In genomic region chr20:50624351-50625016, GRCh38 we compare ENCODE assay signal across 15 cellular contexts.
DNase-seq lines count a peak whose midpoint lies in the region; ATAC-seq and TF ChIP-seq lines count a peak whose summit lies in the region.
"Had no signal": no experiment of that assay in that cellular context is flagged by ENCODE, and none has a peak within 500 bp of the region (broad histone marks: within the 10 kb centered on the region; RNA-seq: fewer than 3 reads in every experiment).

No MANE protein-coding gene starts in this region.

- H3K36me3 ChIP-seq in stomach: peaks cover 0 to 14% (median 0%) of the 10 kb centered on the region in 4 donors
- H3K36me3 ChIP-seq: gastrocnemius medialis had no signal

- peaks cover 0 to 13% (median 10%) of the 10 kb centered on the region in 4 donors for H3K9me3 ChIP-seq in stomach
- H3K9me3 ChIP-seq: gastrocnemius medialis, SJSA1 had no signal

- peaks cover 0 to 26% (median 20%) of the 10 kb centered on the region in 4 donors for H3K4me1 ChIP-seq in stomach

- no peak overlapping the region for H3K4me3 ChIP-seq in stomach
- H3K4me3 ChIP-seq: A549, gastrocnemius medialis, GM23338, SJSA1 had no signal

- 46 to 66% (median 53%) methylated on average over 14 to 18 of the region's 18 CpGs for WGBS in stomach, 5 donors

- intact Hi-C loops in stomach (cut with DNase I; ENCODE audit: low total_unique reads): loop anchor here (10.0 kb wide), 1 partner anchor 120 kb away; no protein-coding TSS in a partner anchor

- no peaks in the 10 kb centered on the region for H3K27me3 ChIP-seq in stomach
- H3K27me3 ChIP-seq: gastrocnemius medialis, SJSA1 had no signal

- H3K27ac ChIP-seq in epithelial cell of prostate: peak overlapping the region; percentile 7
- peak overlapping the region in 4 of 5 donors; percentile 10 to 64 (median 30) for H3K27ac ChIP-seq in stomach
- H3K27ac ChIP-seq: SJSA1 had no signal

- DNase-seq in NCI-H187 (lab: John Stamatoyannopoulos, UW) (peak; percentile 28 to 52), NCI-H187 treated with DMSO at 0.1 percent for 48 hours (lab: John Stamatoyannopoulos, UW) (no peak), NCI-H510A (lab: John Stamatoyannopoulos, UW) (peak; percentile 96), epithelial cell of prostate (ENCODE audit: low read depth, low spot score) (no peak), stomach (peak; percentile 78), iPS-NIHi11 (ENCODE audit: low spot score) (no peak)
- DNase-seq in activated T-cell treated with anti-CD3 and anti-CD28 coated beads, Interleukin-2, amount 50 U/mL, for 48 hours: no peak
- DNase-seq: activated CD4-positive, alpha-beta T cell treated with anti-CD3 and anti-CD28 coated beads for 4 hours; activated gamma-delta T cell treated with Interleukin-2 at 50 U/mL for 16 hours; midbrain had no signal

- no peak for TF ChIP-seq POLR2A in stomach (IDR thresholded peaks at IDR 0.05)

- TF ChIP-seq CTCF in stomach (IDR thresholded peaks at IDR 0.05): no peak

- ATAC-seq in GM19324 (IDR thresholded peaks at IDR 0.05; ENCODE audit: low FRiP score, unreplicated experiment): no peak
- ATAC-seq: A549 had no signal

- TF ChIP-seq EP300 in stomach (IDR thresholded peaks at IDR 0.05): no peak

Comparison
In these comparisons a context has a peak if more than half of its experiments do, and no peak if none do; other contexts are left out.
1. DNase-seq: peak in NCI-H187 (2 of 2), NCI-H510A (single experiment) and stomach (single experiment); none in NCI-H187 treated with DMSO at 0.1 percent for 48 hours (single experiment), epithelial cell of prostate (single experiment), iPS-NIHi11 (single experiment) and activated T-cell treated with anti-CD3 and anti-CD28 coated beads, Interleukin-2, amount 50 U/mL, for 48 hours (0 of 2).